In the genomic region with DNA sequence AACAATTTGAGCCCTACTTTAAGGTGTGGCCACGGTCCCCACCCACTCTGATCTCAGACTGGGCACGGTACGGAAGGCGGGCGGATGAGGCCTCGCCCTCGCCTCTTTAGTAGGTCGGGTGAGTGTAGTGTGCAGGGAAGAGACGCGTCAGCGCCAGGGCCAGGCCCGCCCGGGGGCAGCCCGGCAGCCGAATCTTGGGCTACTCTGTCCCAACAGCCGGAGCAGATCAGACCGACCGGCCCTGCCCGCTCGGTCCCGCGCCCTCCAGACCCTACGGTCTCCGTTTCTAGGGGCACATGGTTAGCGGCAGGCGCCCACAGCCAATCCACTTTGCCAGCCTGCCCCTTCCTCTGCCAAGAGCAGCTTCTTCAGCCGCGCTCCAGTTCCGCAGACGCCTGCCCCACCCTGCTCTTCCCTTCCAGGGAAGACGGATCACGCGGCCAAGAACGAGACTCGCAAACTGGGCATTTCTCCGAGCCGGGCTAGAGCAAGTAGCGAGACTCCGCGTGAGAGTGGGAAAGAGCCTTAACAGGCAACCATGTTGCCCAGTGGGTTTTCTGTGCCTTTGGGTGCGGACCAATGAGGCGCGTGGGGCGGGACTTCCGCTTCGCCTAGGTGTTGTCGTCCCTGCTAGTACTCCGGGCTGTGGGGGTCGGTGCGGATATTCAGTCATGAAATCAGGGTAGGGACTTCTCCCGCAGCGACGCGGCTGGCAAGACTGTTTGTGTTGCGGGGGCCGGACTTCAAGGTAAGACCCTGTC, we compare ENCODE assay signal across 1 cellular context.
TF ChIP-seq lines count a peak whose summit lies in the region.

A gene with protein sequence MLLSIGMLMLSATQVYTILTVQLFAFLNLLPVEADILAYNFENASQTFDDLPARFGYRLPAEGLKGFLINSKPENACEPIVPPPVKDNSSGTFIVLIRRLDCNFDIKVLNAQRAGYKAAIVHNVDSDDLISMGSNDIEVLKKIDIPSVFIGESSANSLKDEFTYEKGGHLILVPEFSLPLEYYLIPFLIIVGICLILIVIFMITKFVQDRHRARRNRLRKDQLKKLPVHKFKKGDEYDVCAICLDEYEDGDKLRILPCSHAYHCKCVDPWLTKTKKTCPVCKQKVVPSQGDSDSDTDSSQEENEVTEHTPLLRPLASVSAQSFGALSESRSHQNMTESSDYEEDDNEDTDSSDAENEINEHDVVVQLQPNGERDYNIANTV (plus strand): TSS at position 610 of the 761 bp plus-strand sequence. CDS start 32,812 bp downstream, outside the sequence.

TF ChIP-seq in HepG2, 621 proteins besides CTCF, POLR2A, EP300 and RAD21 (continued from another document and continues in another):
- TF ChIP-seq, protein P1, sequence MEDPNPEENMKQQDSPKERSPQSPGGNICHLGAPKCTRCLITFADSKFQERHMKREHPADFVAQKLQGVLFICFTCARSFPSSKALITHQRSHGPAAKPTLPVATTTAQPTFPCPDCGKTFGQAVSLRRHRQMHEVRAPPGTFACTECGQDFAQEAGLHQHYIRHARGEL (CRISPR knock-in tag; IDR thresholded peaks at IDR 0.05), result no peak
- peak; percentile 59 for TF ChIP-seq NRL (CRISPR knock-in tag; IDR thresholded peaks at IDR 0.05; ENCODE audit: borderline replicate concordance)
- TF ChIP-seq NCOA2 (CRISPR knock-in tag; IDR thresholded peaks at IDR 0.05), result no peak
- TF ChIP-seq ZNF451 (CRISPR knock-in tag; IDR thresholded peaks at IDR 0.05), result peak; percentile 84; the same call in 1 of the 2 replicates
- TF ChIP-seq PITX1 (CRISPR knock-in tag; IDR thresholded peaks at IDR 0.05), result no peak; the same call in 1 of the 2 replicates
- TF ChIP-seq RBM39 (IDR thresholded peaks at IDR 0.05; ENCODE audit: low read depth, low read length, poor library complexity, severe bottlenecking), result no peak
- TF ChIP-seq ZKSCAN5 (CRISPR knock-in tag; IDR thresholded peaks at IDR 0.05), result no peak
- TF ChIP-seq NFE2L2 (IDR thresholded peaks at IDR 0.05; ENCODE audit: low read length), result no peak
- TF ChIP-seq ZNF350 (CRISPR knock-in tag; IDR thresholded peaks at IDR 0.05; ENCODE audit: borderline replicate concordance, low read depth), result peak; percentile 82; the same call in 1 of the 2 replicates
- TF ChIP-seq, protein P2, sequence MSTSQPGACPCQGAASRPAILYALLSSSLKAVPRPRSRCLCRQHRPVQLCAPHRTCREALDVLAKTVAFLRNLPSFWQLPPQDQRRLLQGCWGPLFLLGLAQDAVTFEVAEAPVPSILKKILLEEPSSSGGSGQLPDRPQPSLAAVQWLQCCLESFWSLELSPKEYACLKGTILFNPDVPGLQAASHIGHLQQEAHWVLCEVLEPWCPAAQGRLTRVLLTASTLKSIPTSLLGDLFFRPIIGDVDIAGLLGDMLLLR (CRISPR knock-in tag; IDR thresholded peaks at IDR 0.05), result no peak; the same call in none of the 2 replicates
- TF ChIP-seq SP1 (IDR thresholded peaks at IDR 0.05), result no peak
- no peak; the same call in 1 of the 2 replicates for TF ChIP-seq SP1 (CRISPR knock-in tag; IDR thresholded peaks at IDR 0.05)
- TF ChIP-seq GFI1 (CRISPR knock-in tag; IDR thresholded peaks at IDR 0.05; ENCODE audit: borderline replicate concordance), result 0 out of 2 replicates have a peak, but pooled peaks have one; percentile 18
- no peak; the same call in 1 of the 2 replicates for TF ChIP-seq ZNF557 (CRISPR knock-in tag; IDR thresholded peaks at IDR 0.05)
- TF ChIP-seq ELF4 (CRISPR knock-in tag; IDR thresholded peaks at IDR 0.05; ENCODE audit: borderline replicate concordance), result no peak
- TF ChIP-seq, protein P3, sequence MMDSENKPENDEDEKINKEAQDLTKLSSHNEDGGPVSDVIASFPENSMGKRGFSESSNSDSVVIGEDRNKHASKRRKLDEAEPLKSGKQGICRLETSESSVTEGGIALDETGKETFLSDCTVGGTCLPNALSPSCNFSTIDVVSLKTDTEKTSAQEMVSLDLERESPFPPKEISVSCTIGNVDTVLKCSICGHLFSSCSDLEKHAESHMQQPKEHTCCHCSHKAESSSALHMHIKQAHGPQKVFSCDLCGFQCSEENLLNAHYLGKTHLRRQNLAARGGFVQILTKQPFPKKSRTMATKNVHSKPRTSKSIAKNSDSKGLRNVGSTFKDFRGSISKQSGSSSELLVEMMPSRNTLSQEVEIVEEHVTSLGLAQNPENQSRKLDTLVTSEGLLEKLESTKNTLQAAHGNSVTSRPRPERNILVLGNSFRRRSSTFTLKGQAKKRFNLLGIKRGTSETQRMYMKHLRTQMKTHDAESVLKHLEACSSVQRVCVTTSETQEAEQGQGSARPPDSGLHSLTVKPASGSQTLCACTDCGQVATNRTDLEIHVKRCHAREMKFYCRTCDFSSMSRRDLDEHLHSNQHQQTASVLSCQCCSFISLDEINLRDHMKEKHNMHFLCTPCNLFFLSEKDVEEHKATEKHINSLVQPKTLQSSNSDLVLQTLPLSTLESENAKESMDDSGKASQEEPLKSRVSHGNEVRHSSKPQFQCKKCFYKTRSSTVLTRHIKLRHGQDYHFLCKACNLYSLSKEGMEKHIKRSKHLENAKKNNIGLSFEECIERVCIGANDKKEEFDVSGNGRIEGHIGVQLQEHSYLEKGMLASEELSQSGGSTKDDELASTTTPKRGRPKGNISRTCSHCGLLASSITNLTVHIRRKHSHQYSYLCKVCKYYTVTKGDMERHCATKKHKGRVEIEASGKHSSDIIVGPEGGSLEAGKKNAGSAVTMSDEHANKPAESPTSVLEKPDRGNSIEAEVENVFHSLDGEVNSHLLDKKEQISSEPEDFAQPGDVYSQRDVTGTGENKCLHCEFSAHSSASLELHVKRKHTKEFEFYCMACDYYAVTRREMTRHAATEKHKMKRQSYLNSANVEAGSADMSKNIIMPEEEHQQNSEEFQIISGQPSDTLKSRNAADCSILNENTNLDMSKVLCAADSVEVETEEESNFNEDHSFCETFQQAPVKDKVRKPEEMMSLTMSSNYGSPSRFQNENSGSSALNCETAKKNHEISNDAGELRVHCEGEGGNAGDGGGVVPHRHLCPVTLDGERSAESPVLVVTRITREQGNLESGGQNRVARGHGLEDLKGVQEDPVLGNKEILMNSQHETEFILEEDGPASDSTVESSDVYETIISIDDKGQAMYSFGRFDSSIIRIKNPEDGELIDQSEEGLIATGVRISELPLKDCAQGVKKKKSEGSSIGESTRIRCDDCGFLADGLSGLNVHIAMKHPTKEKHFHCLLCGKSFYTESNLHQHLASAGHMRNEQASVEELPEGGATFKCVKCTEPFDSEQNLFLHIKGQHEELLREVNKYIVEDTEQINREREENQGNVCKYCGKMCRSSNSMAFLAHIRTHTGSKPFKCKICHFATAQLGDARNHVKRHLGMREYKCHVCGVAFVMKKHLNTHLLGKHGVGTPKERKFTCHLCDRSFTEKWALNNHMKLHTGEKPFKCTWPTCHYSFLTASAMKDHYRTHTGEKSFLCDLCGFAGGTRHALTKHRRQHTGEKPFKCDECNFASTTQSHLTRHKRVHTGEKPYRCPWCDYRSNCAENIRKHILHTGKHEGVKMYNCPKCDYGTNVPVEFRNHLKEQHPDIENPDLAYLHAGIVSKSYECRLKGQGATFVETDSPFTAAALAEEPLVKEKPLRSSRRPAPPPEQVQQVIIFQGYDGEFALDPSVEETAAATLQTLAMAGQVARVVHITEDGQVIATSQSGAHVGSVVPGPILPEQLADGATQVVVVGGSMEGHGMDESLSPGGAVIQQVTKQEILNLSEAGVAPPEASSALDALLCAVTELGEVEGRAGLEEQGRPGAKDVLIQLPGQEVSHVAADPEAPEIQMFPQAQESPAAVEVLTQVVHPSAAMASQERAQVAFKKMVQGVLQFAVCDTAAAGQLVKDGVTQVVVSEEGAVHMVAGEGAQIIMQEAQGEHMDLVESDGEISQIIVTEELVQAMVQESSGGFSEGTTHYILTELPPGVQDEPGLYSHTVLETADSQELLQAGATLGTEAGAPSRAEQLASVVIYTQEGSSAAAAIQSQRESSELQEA (CRISPR knock-in tag; IDR thresholded peaks at IDR 0.05; ENCODE audit: not compliant biosample characterization), result peak; percentile 53
- no peak for TF ChIP-seq FLYWCH1 (CRISPR knock-in tag; IDR thresholded peaks at IDR 0.05)
- peak; percentile 33; the same call in 1 of the 2 replicates for TF ChIP-seq ATF7-NPFF (CRISPR knock-in tag; IDR thresholded peaks at IDR 0.05; ENCODE audit: low read depth)
- TF ChIP-seq ZNF747 (CRISPR knock-in tag; IDR thresholded peaks at IDR 0.05; ENCODE audit: borderline replicate concordance), result peak; percentile 73; the same call in 1 of the 2 replicates
- TF ChIP-seq ARNTL (CRISPR knock-in tag; IDR thresholded peaks at IDR 0.05), result peak; percentile 78; the same call in 1 of the 2 replicates
- 0 out of 2 replicates have a peak, but pooled peaks have one; percentile 18 for TF ChIP-seq ZBTB20 (CRISPR knock-in tag; IDR thresholded peaks at IDR 0.05; ENCODE audit: borderline replicate concordance, low read depth)
- TF ChIP-seq RFXANK (CRISPR knock-in tag; IDR thresholded peaks at IDR 0.05), result no peak
- TF ChIP-seq, protein P4, sequence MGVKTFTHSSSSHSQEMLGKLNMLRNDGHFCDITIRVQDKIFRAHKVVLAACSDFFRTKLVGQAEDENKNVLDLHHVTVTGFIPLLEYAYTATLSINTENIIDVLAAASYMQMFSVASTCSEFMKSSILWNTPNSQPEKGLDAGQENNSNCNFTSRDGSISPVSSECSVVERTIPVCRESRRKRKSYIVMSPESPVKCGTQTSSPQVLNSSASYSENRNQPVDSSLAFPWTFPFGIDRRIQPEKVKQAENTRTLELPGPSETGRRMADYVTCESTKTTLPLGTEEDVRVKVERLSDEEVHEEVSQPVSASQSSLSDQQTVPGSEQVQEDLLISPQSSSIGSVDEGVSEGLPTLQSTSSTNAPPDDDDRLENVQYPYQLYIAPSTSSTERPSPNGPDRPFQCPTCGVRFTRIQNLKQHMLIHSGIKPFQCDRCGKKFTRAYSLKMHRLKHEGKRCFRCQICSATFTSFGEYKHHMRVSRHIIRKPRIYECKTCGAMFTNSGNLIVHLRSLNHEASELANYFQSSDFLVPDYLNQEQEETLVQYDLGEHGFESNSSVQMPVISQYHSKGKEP (CRISPR knock-in tag; IDR thresholded peaks at IDR 0.05), result 0 out of 2 replicates have a peak, but pooled peaks have one; percentile 12
- no peak for TF ChIP-seq MATR3 (CRISPR knock-in tag; IDR thresholded peaks at IDR 0.05)
- TF ChIP-seq SOX5 (CRISPR knock-in tag; IDR thresholded peaks at IDR 0.05; ENCODE audit: borderline replicate concordance), result no peak; the same call in 1 of the 2 replicates
- TF ChIP-seq YY1 (IDR thresholded peaks at IDR 0.05; ENCODE audit: insufficient read depth, insufficient replicate concordance, low read depth, low read length), result peak; percentile 74
- TF ChIP-seq MYNN (CRISPR knock-in tag; IDR thresholded peaks at IDR 0.05; ENCODE audit: low read depth), result no peak
- no peak for TF ChIP-seq NFE2 (CRISPR knock-in tag; IDR thresholded peaks at IDR 0.05)
- TF ChIP-seq, protein P5, sequence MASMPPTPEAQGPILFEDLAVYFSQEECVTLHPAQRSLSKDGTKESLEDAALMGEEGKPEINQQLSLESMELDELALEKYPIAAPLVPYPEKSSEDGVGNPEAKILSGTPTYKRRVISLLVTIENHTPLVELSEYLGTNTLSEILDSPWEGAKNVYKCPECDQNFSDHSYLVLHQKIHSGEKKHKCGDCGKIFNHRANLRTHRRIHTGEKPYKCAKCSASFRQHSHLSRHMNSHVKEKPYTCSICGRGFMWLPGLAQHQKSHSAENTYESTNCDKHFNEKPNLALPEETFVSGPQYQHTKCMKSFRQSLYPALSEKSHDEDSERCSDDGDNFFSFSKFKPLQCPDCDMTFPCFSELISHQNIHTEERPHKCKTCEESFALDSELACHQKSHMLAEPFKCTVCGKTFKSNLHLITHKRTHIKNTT (CRISPR knock-in tag; IDR thresholded peaks at IDR 0.05), result no peak
- TF ChIP-seq, protein P6, sequence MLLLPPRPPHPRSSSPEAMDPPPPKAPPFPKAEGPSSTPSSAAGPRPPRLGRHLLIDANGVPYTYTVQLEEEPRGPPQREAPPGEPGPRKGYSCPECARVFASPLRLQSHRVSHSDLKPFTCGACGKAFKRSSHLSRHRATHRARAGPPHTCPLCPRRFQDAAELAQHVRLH (CRISPR knock-in tag; IDR thresholded peaks at IDR 0.05; ENCODE audit: borderline replicate concordance, low read depth), result no peak
- no peak for TF ChIP-seq EZH2 (conservative IDR thresholded peaks at IDR 0.05; ENCODE audit: low read depth, low read length)
- TF ChIP-seq, protein P7, sequence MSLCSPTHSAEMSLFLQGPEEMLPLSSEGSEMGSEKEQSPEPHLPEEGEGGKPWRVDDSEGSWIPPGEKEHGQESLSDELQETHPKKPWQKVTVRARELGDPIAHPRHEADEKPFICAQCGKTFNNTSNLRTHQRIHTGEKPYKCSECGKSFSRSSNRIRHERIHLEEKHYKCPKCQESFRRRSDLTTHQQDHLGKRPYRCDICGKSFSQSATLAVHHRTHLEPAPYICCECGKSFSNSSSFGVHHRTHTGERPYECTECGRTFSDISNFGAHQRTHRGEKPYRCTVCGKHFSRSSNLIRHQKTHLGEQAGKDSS (CRISPR knock-in tag; IDR thresholded peaks at IDR 0.05; ENCODE audit: borderline replicate concordance, low read depth), result no peak; the same call in 1 of the 2 replicates
- TF ChIP-seq AGO2 (optimal IDR thresholded peaks at IDR 0.05; ENCODE audit: low read depth, low read length), result peak; percentile 75
- TF ChIP-seq BRD4 (CRISPR knock-in tag; IDR thresholded peaks at IDR 0.05), result peak; percentile 33; the same call in 1 of the 2 replicates
- no peak; the same call in 1 of the 2 replicates for TF ChIP-seq MZF1 (CRISPR knock-in tag; IDR thresholded peaks at IDR 0.05; ENCODE audit: borderline replicate concordance)
- TF ChIP-seq, protein P8, sequence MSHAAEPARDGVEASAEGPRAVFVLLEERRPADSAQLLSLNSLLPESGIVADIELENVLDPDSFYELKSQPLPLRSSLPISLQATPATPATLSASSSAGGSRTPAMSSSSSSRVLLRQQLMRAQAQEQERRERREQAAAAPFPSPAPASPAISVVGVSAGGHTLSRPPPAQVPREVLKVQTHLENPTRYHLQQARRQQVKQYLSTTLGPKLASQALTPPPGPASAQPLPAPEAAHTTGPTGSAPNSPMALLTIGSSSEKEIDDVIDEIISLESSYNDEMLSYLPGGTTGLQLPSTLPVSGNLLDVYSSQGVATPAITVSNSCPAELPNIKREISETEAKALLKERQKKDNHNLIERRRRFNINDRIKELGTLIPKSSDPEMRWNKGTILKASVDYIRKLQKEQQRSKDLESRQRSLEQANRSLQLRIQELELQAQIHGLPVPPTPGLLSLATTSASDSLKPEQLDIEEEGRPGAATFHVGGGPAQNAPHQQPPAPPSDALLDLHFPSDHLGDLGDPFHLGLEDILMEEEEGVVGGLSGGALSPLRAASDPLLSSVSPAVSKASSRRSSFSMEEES (CRISPR knock-in tag; IDR thresholded peaks at IDR 0.05), result peak; percentile 40
- no peak for TF ChIP-seq NCOA5 (CRISPR knock-in tag; IDR thresholded peaks at IDR 0.05)
- TF ChIP-seq ZNF546 (CRISPR knock-in tag; conservative IDR thresholded peaks at IDR 0.05), result no peak
- TF ChIP-seq NFKBIZ (CRISPR knock-in tag; IDR thresholded peaks at IDR 0.05), result no peak
- TF ChIP-seq, protein P9, sequence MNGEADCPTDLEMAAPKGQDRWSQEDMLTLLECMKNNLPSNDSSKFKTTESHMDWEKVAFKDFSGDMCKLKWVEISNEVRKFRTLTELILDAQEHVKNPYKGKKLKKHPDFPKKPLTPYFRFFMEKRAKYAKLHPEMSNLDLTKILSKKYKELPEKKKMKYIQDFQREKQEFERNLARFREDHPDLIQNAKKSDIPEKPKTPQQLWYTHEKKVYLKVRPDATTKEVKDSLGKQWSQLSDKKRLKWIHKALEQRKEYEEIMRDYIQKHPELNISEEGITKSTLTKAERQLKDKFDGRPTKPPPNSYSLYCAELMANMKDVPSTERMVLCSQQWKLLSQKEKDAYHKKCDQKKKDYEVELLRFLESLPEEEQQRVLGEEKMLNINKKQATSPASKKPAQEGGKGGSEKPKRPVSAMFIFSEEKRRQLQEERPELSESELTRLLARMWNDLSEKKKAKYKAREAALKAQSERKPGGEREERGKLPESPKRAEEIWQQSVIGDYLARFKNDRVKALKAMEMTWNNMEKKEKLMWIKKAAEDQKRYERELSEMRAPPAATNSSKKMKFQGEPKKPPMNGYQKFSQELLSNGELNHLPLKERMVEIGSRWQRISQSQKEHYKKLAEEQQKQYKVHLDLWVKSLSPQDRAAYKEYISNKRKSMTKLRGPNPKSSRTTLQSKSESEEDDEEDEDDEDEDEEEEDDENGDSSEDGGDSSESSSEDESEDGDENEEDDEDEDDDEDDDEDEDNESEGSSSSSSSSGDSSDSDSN (CRISPR knock-in tag; IDR thresholded peaks at IDR 0.05), result peak; percentile 60
